ENCODE assay signal across 1 cellular context in genomic region chr2:216139884-216140283, GRCh38.
A peak's percentile ranks its signal among the peaks of the same experiment; 100 is the strongest.
TF ChIP-seq lines count a peak whose summit lies in the region.

No MANE protein-coding gene starts in this region.

TF ChIP-seq in HepG2, 621 proteins besides CTCF, POLR2A, EP300 and RAD21:
- TF ChIP-seq ZBTB37 (CRISPR knock-in tag; IDR thresholded peaks at IDR 0.05) (no peak), USF2 (IDR thresholded peaks at IDR 0.05; ENCODE audit: low read depth, low read length) (no peak), USF2 (CRISPR knock-in tag; IDR thresholded peaks at IDR 0.05; ENCODE audit: borderline replicate concordance) (no peak), ZNF749 (CRISPR knock-in tag; IDR thresholded peaks at IDR 0.05; ENCODE audit: borderline replicate concordance) (no peak), ETV6 (CRISPR knock-in tag; conservative IDR thresholded peaks at IDR 0.05) (no peak), E2F1 (CRISPR knock-in tag; IDR thresholded peaks at IDR 0.05) (no peak), GMEB1 (CRISPR knock-in tag; IDR thresholded peaks at IDR 0.05; ENCODE audit: borderline replicate concordance) (0 out of 2 replicates have a peak, but pooled peaks have one; percentile 27), ZNF329 (CRISPR knock-in tag; IDR thresholded peaks at IDR 0.05; ENCODE audit: low read depth) (no peak), SP140L (CRISPR knock-in tag; IDR thresholded peaks at IDR 0.05; ENCODE audit: borderline replicate concordance) (0 out of 2 replicates have a peak, but pooled peaks have one; percentile 76), NR2F2 (IDR thresholded peaks at IDR 0.05; ENCODE audit: borderline replicate concordance, low read depth) (no peak), ELF1 (CRISPR knock-in tag; IDR thresholded peaks at IDR 0.05) (no peak), ZNF572 (CRISPR knock-in tag; IDR thresholded peaks at IDR 0.05) (no peak), DDIT3 (CRISPR knock-in tag; IDR thresholded peaks at IDR 0.05) (no peak), ZNF501 (CRISPR knock-in tag; IDR thresholded peaks at IDR 0.05) (no peak), PATZ1 (CRISPR knock-in tag; IDR thresholded peaks at IDR 0.05) (no peak), CEBPG (CRISPR knock-in tag; IDR thresholded peaks at IDR 0.05) (no peak), ZBTB4 (CRISPR knock-in tag; IDR thresholded peaks at IDR 0.05; ENCODE audit: borderline replicate concordance) (no peak), ZNF644 (CRISPR knock-in tag; IDR thresholded peaks at IDR 0.05; ENCODE audit: low read depth) (0 out of 2 replicates have a peak, but pooled peaks have one; percentile 54), HNRNPH1 (optimal IDR thresholded peaks at IDR 0.05; ENCODE audit: low read depth, low read length) (no peak), NFE2L1 (CRISPR knock-in tag; IDR thresholded peaks at IDR 0.05; ENCODE audit: borderline replicate concordance) (no peak), ZNF276 (CRISPR knock-in tag; IDR thresholded peaks at IDR 0.05; ENCODE audit: low read depth) (no peak), NFYB (CRISPR knock-in tag; IDR thresholded peaks at IDR 0.05) (no peak), SOX5 (CRISPR knock-in tag; IDR thresholded peaks at IDR 0.05; ENCODE audit: borderline replicate concordance) (no peak), NFKBIZ (CRISPR knock-in tag; IDR thresholded peaks at IDR 0.05) (no peak), STAG1 (CRISPR knock-in tag; IDR thresholded peaks at IDR 0.05) (peak; percentile 74), SMC3 (IDR thresholded peaks at IDR 0.05; ENCODE audit: low read length) (peak; percentile 36; the same call in 1 of the 2 replicates), RFX1 (IDR thresholded peaks at IDR 0.05) (no peak), ZBTB3 (CRISPR knock-in tag; IDR thresholded peaks at IDR 0.05; ENCODE audit: borderline replicate concordance, low read depth) (no peak)
TF ChIP-seq in HepG2: peak in this region for 5.
